9 cellular contexts compared by ENCODE assay signal in genomic region chr12:42094277-42094676, GRCh38. TPM values are rescaled to one million over a fixed set of nuclear protein-coding genes. Genes with fewer than 3 reads are reported as not detected.
A peak's percentile ranks its signal among the peaks of the same experiment; 100 is the strongest.
DNase-seq lines count a peak whose midpoint lies in the region; ATAC-seq, FAIRE-seq and TF ChIP-seq lines count a peak whose summit lies in the region.
"Had no signal": no experiment of that assay in that cellular context is flagged by ENCODE, and none has a peak within 500 bp of the region (broad histone marks: within the 10 kb centered on the region; RNA-seq: fewer than 3 reads in every experiment).

No MANE protein-coding gene starts in this region.

- 76% methylated on average over 5 of the region's 5 CpGs for WGBS in A549 (ENCODE audit: missing lambda C conversion rate)

- no peak for TF ChIP-seq CTCF in A549 (IDR thresholded peaks at IDR 0.05)
- TF ChIP-seq CTCF in HFF-Myc (IDR thresholded peaks at IDR 0.05; ENCODE audit: low read depth, low read length, missing control alignments): no peak
- TF ChIP-seq CTCF in fibroblast of villous mesenchyme (IDR thresholded peaks at IDR 0.05; ENCODE audit: insufficient read depth, low read depth, low read length): no peak

- peak; percentile 81 to 87 for ATAC-seq in A549
- ATAC-seq in HG03045 (IDR thresholded peaks at IDR 0.05; ENCODE audit: unreplicated experiment): no peak
- ATAC-seq: stimulated activated memory B cell treated with anti-CD40 and anti-IgM and Interleukin-4, amounts not matched to agents 10 μg/mL and 1 μg/mL and 100 μg/mL, for 72 hours had no signal

- H3K27ac ChIP-seq in A549: no peak overlapping the region; a peak in 1 of 6 replicates

- peak overlapping the region; percentile 27 for H3K4me2 ChIP-seq in A549

- no peak for TF ChIP-seq RAD21 in A549 (conservative IDR thresholded peaks at IDR 0.05 in 1 of 2, IDR thresholded peaks at IDR 0.05 in 1 of 2)

- TF ChIP-seq EP300 in A549 (IDR thresholded peaks at IDR 0.05): no peak

- POLR2A ChIA-PET in A549 (lab: Yijun Ruan, JAX): no interaction called here

- peaks cover 8% of the 10 kb centered on the region; the same call in 2 of the 3 replicates for H3K4me1 ChIP-seq in A549

- CTCF ChIA-PET in A549 (lab: Yijun Ruan, JAX): interaction anchor here (0.5 to 0.8 kb wide), 3 partner anchors 35 to 586 kb away, joined by 3 to 4 read pairs (median 3); no protein-coding TSS in a partner anchor

- TF ChIP-seq POLR2A in A549 (IDR thresholded peaks at IDR 0.05; ENCODE audit: low read length): no peak

- H3K4me3 ChIP-seq in A549 (no peak overlapping the region), HFF-Myc (replicated peaks; ENCODE audit: low read depth, low read length) (no peak overlapping the region), fibroblast of villous mesenchyme (ENCODE audit: low read depth, low read length) (no peak overlapping the region)

- no peak for FAIRE-seq in A549 (lab: Jason Lieb, UNC)

- H3K9me3 ChIP-seq in A549: no peaks in the 10 kb centered on the region

- DNase-seq in A549 (ENCODE audit: low read depth in 1 of 2, low spot score in 1 of 2) (peak in 1 of 2 experiments; percentile 31), HFF-Myc (ENCODE audit: extremely low read depth, low read depth) (peak; percentile 38), activated T-cell treated with anti-CD3 and anti-CD28 coated beads for 48 hours (ENCODE audit: low read depth) (peak; percentile 7), fibroblast of villous mesenchyme (ENCODE audit: low read depth) (peak; percentile 80), medulla oblongata (ENCODE audit: extremely low spot score) (no peak), retina (no peak)
- DNase-seq in central memory CD4-positive, alpha-beta T cell: no peak

TF ChIP-seq in A549, 52 proteins besides CTCF, POLR2A, EP300 and RAD21:
- TF ChIP-seq FOSL2 (IDR thresholded peaks at IDR 0.05) (peak; percentile 49; the same call in 1 of the 2 replicates), FOSL2 (CRISPR knock-in tag; IDR thresholded peaks at IDR 0.05) (peak; percentile 69), JUNB (IDR thresholded peaks at IDR 0.05) (no peak)

RNA-seq across cellular contexts. Expression of gene GXYLT1, which starts 50.4 kb away (rescaled TPM):
- polyA plus RNA-seq in A549 (2011; rRNA removed): 19.3 and 25.0 TPM in 2 replicates
- 4.5 and 5.4 TPM in 2 replicates for polyA plus RNA-seq in A549 (2012; cell fraction: cytosol; rRNA removed)
- polyA plus RNA-seq in A549 (2012; cell fraction: nucleus; rRNA removed): 3.9 and 4.7 TPM in 2 replicates
- 11.2 to 12.9 TPM (median 11.6 TPM) in 3 replicates for polyA plus RNA-seq in A549 (2017; fragmentation: RNase III; extraction: RNeasy Plus Mini Kit Qiagen cat#74134 plus additional on column Dnase treatment)
- polyA minus RNA-seq in A549 (2011; rRNA and poly(A)+ RNA removed): 4.9 and 7.4 TPM in 2 replicates
- 11.0 and 22.0 TPM in 2 replicates for total RNA-seq in fibroblast of villous mesenchyme

Comparison
In these comparisons a context has a peak if more than half of its experiments do, and no peak if none do; other contexts are left out.
1. DNase-seq: peak in HFF-Myc (single experiment), activated T-cell treated with anti-CD3 and anti-CD28 coated beads for 48 hours (single experiment) and fibroblast of villous mesenchyme (single experiment); none in central memory CD4-positive, alpha-beta T cell (single experiment), medulla oblongata (single experiment) and retina (single experiment).